22 cellular contexts compared by ENCODE assay signal in the genomic region with DNA sequence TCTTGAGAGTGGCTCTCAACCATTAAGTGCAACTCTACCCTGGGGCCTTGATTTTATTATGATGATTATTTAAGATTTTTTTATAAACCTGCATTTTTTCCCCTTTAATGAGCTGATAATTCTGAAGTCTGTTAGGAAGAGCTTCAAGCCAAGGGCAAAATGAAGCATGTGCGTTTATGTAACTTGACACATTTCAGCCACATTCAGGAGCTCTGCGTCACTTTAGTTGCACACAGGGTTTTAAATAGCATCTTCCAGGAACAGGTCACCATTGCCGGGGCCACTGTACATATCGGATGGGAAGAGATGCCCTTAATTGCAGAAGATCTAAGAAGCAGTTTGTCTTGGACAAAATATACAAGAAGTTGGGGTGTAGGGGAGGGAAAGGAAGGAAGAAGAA.
A peak's percentile ranks its signal among the peaks of the same experiment; 100 is the strongest.
DNase-seq lines count a peak whose midpoint lies in the region; ATAC-seq and TF ChIP-seq lines count a peak whose summit lies in the region.
"Had no signal": no experiment of that assay in that cellular context is flagged by ENCODE, and none has a peak within 500 bp of the region (broad histone marks: within the 10 kb centered on the region; RNA-seq: fewer than 3 reads in every experiment).

No MANE protein-coding gene starts in this region.

- peak overlapping the region in 1 of 9 donors; percentile 63 for H3K27ac Mint-ChIP-seq in naive thymus-derived CD4-positive, alpha-beta T cell

- peaks cover 0 to 9% (median 0%) of the 10 kb centered on the region in 5 donors for H3K36me3 Mint-ChIP-seq in naive thymus-derived CD4-positive, alpha-beta T cell
- H3K36me3 Mint-ChIP-seq: CD4-positive, alpha-beta memory T cell had no signal

- peaks cover 0 to 1% (median 0%) of the 10 kb centered on the region in 11 donors for H3K9me3 Mint-ChIP-seq in naive thymus-derived CD4-positive, alpha-beta T cell
- H3K9me3 Mint-ChIP-seq: CD4-positive, alpha-beta memory T cell had no signal

- DNase-seq in Ammon's horn (ENCODE audit: low spot score): peak; percentile 7
- DNase-seq in EH (ENCODE audit: low read depth): peak; percentile 59
- peak; percentile 45 to 63 for DNase-seq in gastrocnemius medialis
- DNase-seq in cerebellum (ENCODE audit: low spot score): no peak
- DNase-seq in naive thymus-derived CD4-positive, alpha-beta T cell: no peak
- DNase-seq: BE2C, Caco-2, DMS 273 treated with DMSO at 0.1 percent for 48 hours, DND-41, H7, KG1, NCI-H1105 treated with DMSO at 0.1 percent for 48 hours, NCI-H2029 treated with DMSO at 0.1 percent for 48 hours, NCI-H345, NCI-H524, NCI-H774 had no signal

- H3K4me3 Mint-ChIP-seq in naive thymus-derived CD4-positive, alpha-beta T cell: no peak overlapping the region

- in situ Hi-C loops in gastrocnemius medialis (cut with MboI; ENCODE audit: low sequenced_read_pairs in 4 of 4): no loop called here

- POLR2A ChIA-PET in naive thymus-derived CD4-positive, alpha-beta T cell (lab: Charles Lee): interaction anchor here (1.0 kb wide), 1 partner anchor 112 kb away, joined by 3 read pairs; no protein-coding TSS in a partner anchor

- no peak overlapping the region for H3K4me3 ChIP-seq in gastrocnemius medialis
- no peak overlapping the region for H3K4me3 ChIP-seq in naive thymus-derived CD4-positive, alpha-beta T cell (ENCODE audit: low read length)
- H3K4me3 ChIP-seq: Peyer's patch had no signal

- H3K4me1 Mint-ChIP-seq in naive thymus-derived CD4-positive, alpha-beta T cell: peaks cover 9 to 21% (median 14%) of the 10 kb centered on the region in 7 donors

- H3K9me3 ChIP-seq in gastrocnemius medialis: no peaks in the 10 kb centered on the region
- no peaks in the 10 kb centered on the region for H3K9me3 ChIP-seq in naive thymus-derived CD4-positive, alpha-beta T cell (ENCODE audit: control insufficient read depth in 2 of 3, low read length in 3 of 3)
- H3K9me3 ChIP-seq: BE2C, Caco-2, Peyer's patch had no signal

- TF ChIP-seq CTCF in gastrocnemius medialis (IDR thresholded peaks at IDR 0.05 in 4 of 5, conservative IDR thresholded peaks at IDR 0.05 in 1 of 5): no peak

- no peak for TF ChIP-seq POLR2A in gastrocnemius medialis (IDR thresholded peaks at IDR 0.05)

- H3K4me1 ChIP-seq in gastrocnemius medialis: peaks cover 24 to 29% of the 10 kb centered on the region in 2 donors
- H3K4me1 ChIP-seq in naive thymus-derived CD4-positive, alpha-beta T cell (ENCODE audit: control insufficient read depth in 2 of 2, insufficient read depth in 2 of 2, low read length in 2 of 2): peaks cover 0 to 6% of the 10 kb centered on the region in 2 donors
- H3K4me1 ChIP-seq: Caco-2 had no signal

- intact Hi-C loops in gastrocnemius medialis (cut with DNase I; ENCODE audit: low total_unique reads): loop anchor here (2.0 to 5.0 kb wide), 2 partner anchors 83 to 128 kb away; a partner anchor contains a TSS
- intact Hi-C loops in naive thymus-derived CD4-positive, alpha-beta T cell (cut with micrococcal nuclease): no loop called here

- CTCF ChIA-PET in naive thymus-derived CD4-positive, alpha-beta T cell (lab: Charles Lee): interaction anchor here (0.5 kb wide), 1 partner anchor 180 kb away, joined by 3 read pairs; no protein-coding TSS in a partner anchor

- H3K27me3 ChIP-seq in gastrocnemius medialis: no peaks in the 10 kb centered on the region
- no peaks in the 10 kb centered on the region for H3K27me3 ChIP-seq in naive thymus-derived CD4-positive, alpha-beta T cell (ENCODE audit: control insufficient read depth in 2 of 2, insufficient read depth in 2 of 2, low read length in 2 of 2)
- H3K27me3 ChIP-seq: BE2C, Peyer's patch had no signal

- peak overlapping the region; percentile 51 for H3K27ac ChIP-seq in angular gyrus (ENCODE audit: low read depth, low read length)
- peak overlapping the region; percentile 52 to 73 (median 67) for H3K27ac ChIP-seq in gastrocnemius medialis
- no peak overlapping the region for H3K27ac ChIP-seq in naive thymus-derived CD4-positive, alpha-beta T cell (ENCODE audit: low read depth, low read length)
- H3K27ac ChIP-seq: HL-60, Peyer's patch had no signal

- ATAC-seq in gastrocnemius medialis (peak; percentile 86 to 88), HG03378 (IDR thresholded peaks at IDR 0.05; ENCODE audit: unreplicated experiment) (no peak)
- no peak for ATAC-seq in naive thymus-derived CD4-positive, alpha-beta T cell
- ATAC-seq: SK-N-SH treated with all-trans-retinoic acid at 6 μM for 48 hours had no signal

- no peaks in the 10 kb centered on the region for H3K27me3 Mint-ChIP-seq in naive thymus-derived CD4-positive, alpha-beta T cell
- H3K27me3 Mint-ChIP-seq: CD4-positive, alpha-beta memory T cell had no signal

- no peaks in the 10 kb centered on the region for H3K36me3 ChIP-seq in gastrocnemius medialis
- no peaks in the 10 kb centered on the region for H3K36me3 ChIP-seq in naive thymus-derived CD4-positive, alpha-beta T cell (ENCODE audit: control insufficient read depth in 2 of 3, insufficient read depth in 3 of 3, low read length in 3 of 3)
- H3K36me3 ChIP-seq: BE2C, Peyer's patch had no signal

Comparison
In these comparisons a context has a peak if more than half of its experiments do, and no peak if none do; other contexts are left out.
1. DNase-seq: peak in Ammon's horn (single experiment), EH (single experiment) and gastrocnemius medialis (2 of 2); none in cerebellum (single experiment) and naive thymus-derived CD4-positive, alpha-beta T cell (0 of 9).
2. ATAC-seq: peak in gastrocnemius medialis (2 of 2); none in HG03378 (single experiment) and naive thymus-derived CD4-positive, alpha-beta T cell (single experiment).